31 cellular contexts compared by ENCODE assay signal in genomic region chr13:113812140-113813036, GRCh38. TPM values are rescaled to one million over a fixed set of nuclear protein-coding genes. Genes with fewer than 3 reads are reported as not detected.
"Had no signal": no experiment of that assay in that cellular context is flagged by ENCODE, and none has a peak within 500 bp of the region (broad histone marks: within the 10 kb centered on the region; RNA-seq: fewer than 3 reads in every experiment).

No MANE protein-coding gene starts in this region.

- H2AFZ ChIP-seq: parathyroid adenoma had no signal

- DNase-seq: activated CD4-positive, alpha-beta T cell treated with anti-CD3 and anti-CD28 coated beads for 48 hours; activated CD4-positive, alpha-beta T cell treated with anti-CD3 and anti-CD28 coated beads, Interleukin-2, amount 50 U/mL, for 48 hours; activated CD8-positive, alpha-beta memory T cell treated with anti-CD3 and anti-CD28 coated beads, Interleukin-2, amount 50 U/mL, for 4 hours; activated effector memory CD4-positive, alpha-beta T cell treated with anti-CD3 and anti-CD28 coated beads, Interleukin-2, amount 50 U/mL, for 16 hours; activated naive CD4-positive, alpha-beta T cell treated with anti-CD3 and anti-CD28 coated beads for 36 hours; activated naive CD8-positive, alpha-beta T cell treated with anti-CD3 and anti-CD28 coated beads for 36 hours; activated T-cell treated with anti-CD3 and anti-CD28 coated beads, Interleukin-2, amount 50 U/mL, for 1 hour; adrenal gland; aorta; body of pancreas; dorsolateral prefrontal cortex; effector memory CD4-positive, alpha-beta T cell; erythroblast; hippocampal formation; left colon; midbrain; naive thymus-derived CD4-positive, alpha-beta T cell; occipital lobe; spleen; stimulated activated naive CD4-positive, alpha-beta T cell treated with Interleukin-2 at 50 U/mL for 16 hours; T-helper 9 cell; trophoblast cell had no signal

- H3K27me3 ChIP-seq: adrenal gland, body of pancreas, cardiac muscle cell, dorsolateral prefrontal cortex, gastroesophageal sphincter, spleen had no signal

- H3K79me2 ChIP-seq: parathyroid adenoma had no signal

- H3K9me3 ChIP-seq: adrenal gland, body of pancreas, psoas muscle had no signal

- H3K36me3 ChIP-seq: adrenal gland, cardiac muscle cell, gastroesophageal sphincter, spleen, thoracic aorta had no signal

- FAIRE-seq: keratinocyte, TTC549 had no signal

- H3K4me3 ChIP-seq: adrenal gland, body of pancreas, cardiac muscle cell, coronary artery, dorsolateral prefrontal cortex, gastroesophageal sphincter, psoas muscle, spleen, thoracic aorta had no signal

- ATAC-seq: body of pancreas; gastroesophageal sphincter; left colon; naive thymus-derived CD4-positive, alpha-beta T cell; psoas muscle had no signal

- H3K9ac ChIP-seq: parathyroid adenoma had no signal

- H3K4me1 ChIP-seq: adrenal gland, parathyroid adenoma had no signal

- H3K27ac ChIP-seq: dorsolateral prefrontal cortex, parathyroid adenoma, psoas muscle, VCaP had no signal

RNA-seq across cellular contexts. Expression of gene TMEM255B, which starts 53.4 kb away (rescaled TPM):
- total RNA-seq: cardiac muscle cell had no signal
